ENCODE assay signal across 11 cellular contexts in the genomic region with DNA sequence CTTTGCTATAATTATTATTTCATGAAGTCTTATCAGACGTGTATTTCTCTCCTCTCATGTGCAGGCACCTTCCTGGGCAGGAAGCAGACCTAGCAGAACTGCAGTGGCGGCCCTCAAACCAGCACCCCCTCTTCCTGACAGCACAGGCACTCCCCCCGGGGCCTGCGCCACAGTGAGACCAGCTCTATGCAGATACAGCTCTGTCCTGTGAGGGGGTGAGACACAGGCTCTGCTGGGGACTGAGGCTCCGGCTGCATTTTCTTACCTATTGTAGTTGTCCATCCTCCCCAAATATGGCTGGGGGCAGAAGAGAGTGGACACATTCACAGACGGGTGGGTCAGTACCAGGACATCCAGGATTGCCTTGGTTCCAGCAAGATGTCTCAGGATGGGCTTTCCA. TPM values are rescaled to one million over a fixed set of nuclear protein-coding genes. Genes with fewer than 3 reads are reported as not detected.
DNase-seq lines count a peak whose midpoint lies in the region; ATAC-seq and TF ChIP-seq lines count a peak whose summit lies in the region.
"Had no signal": no experiment of that assay in that cellular context is flagged by ENCODE, and none has a peak within 500 bp of the region (broad histone marks: within the 10 kb centered on the region; RNA-seq: fewer than 3 reads in every experiment).

No MANE protein-coding gene starts in this region.

- no peak for TF ChIP-seq CTCF in esophagus squamous epithelium (IDR thresholded peaks at IDR 0.05)
- no peak for TF ChIP-seq CTCF in testis (IDR thresholded peaks at IDR 0.05)

- H3K36me3 ChIP-seq in esophagus squamous epithelium (peaks cover 0 to 29% (median 3%) of the 10 kb centered on the region in 3 donors), testis (ENCODE audit: low read depth, missing control alignments) (no peaks in the 10 kb centered on the region)

- no peaks in the 10 kb centered on the region for H3K9me3 Mint-ChIP-seq in activated naive CD4-positive, alpha-beta T cell treated with anti-CD3 and anti-CD28 coated beads, Interleukin-2, amount 10 ng/mL, durations not matched to agents 7 days and 5 days
- no peaks in the 10 kb centered on the region for H3K9me3 Mint-ChIP-seq in activated CD8-positive, alpha-beta memory T cell treated with anti-CD3 and anti-CD28 coated beads, Interleukin-2, amount 10 ng/mL, durations not matched to agents 7 days and 5 days (ENCODE audit: low read depth)
- H3K9me3 Mint-ChIP-seq in stimulated activated naive CD8-positive, alpha-beta T cell treated with anti-CD3 and anti-CD28 coated beads, Interleukin-15, Interleukin-2, amounts not matched to agents 100 ng/mL and 50 ng/mL, for 24 hours, result no peaks in the 10 kb centered on the region

- no peak for TF ChIP-seq POLR2A in esophagus squamous epithelium (IDR thresholded peaks at IDR 0.05)
- TF ChIP-seq POLR2A in testis (IDR thresholded peaks at IDR 0.05), result no peak

- peaks cover 67 to 100% (median 76%) of the 10 kb centered on the region in 3 donors for H3K4me1 ChIP-seq in esophagus squamous epithelium
- peaks cover 59% of the 10 kb centered on the region for H3K4me1 ChIP-seq in testis

- CTCF ChIA-PET in activated naive CD4-positive, alpha-beta T cell treated with anti-CD3 and anti-CD28 coated beads, Interleukin-2, amount 10 ng/mL, durations not matched to agents 7 days and 5 days (lab: Charles Lee), result interaction anchor here (17.5 to 25.1 kb wide), 2 partner anchors 17 to 33 kb away, joined by 257 to 753 read pairs; a partner anchor contains a TSS
- CTCF ChIA-PET in activated CD8-positive, alpha-beta memory T cell treated with anti-CD3 and anti-CD28 coated beads, Interleukin-2, amount 10 ng/mL, durations not matched to agents 7 days and 5 days (lab: Charles Lee), result interaction anchor here (0.6 to 25.1 kb wide), 5 partner anchors 8 to 269 kb away, joined by 3 to 859 read pairs (median 143); a partner anchor contains a TSS

- ATAC-seq in activated CD8-positive, alpha-beta memory T cell treated with anti-CD3 and anti-CD28 coated beads, Interleukin-2, amount 10 ng/mL, durations not matched to agents 7 days and 5 days, result no peak
- ATAC-seq in GM19452 (IDR thresholded peaks at IDR 0.05; ENCODE audit: unreplicated experiment), result no peak

- peak; percentile 68 for DNase-seq in activated naive CD4-positive, alpha-beta T cell treated with anti-CD3 and anti-CD28 coated beads, Interleukin-2, amount 10 ng/mL, durations not matched to agents 7 days and 5 days
- no peak for DNase-seq in activated naive CD4-positive, alpha-beta T cell treated with anti-CD3 and anti-CD28 coated beads, Interleukin-2, amount 50 U/mL, for 16 hours
- peak; percentile 80 for DNase-seq in activated CD8-positive, alpha-beta memory T cell treated with anti-CD3 and anti-CD28 coated beads, Interleukin-2, amount 10 ng/mL, durations not matched to agents 7 days and 5 days
- DNase-seq in esophagus squamous epithelium (lab: John Stamatoyannopoulos, UW), result no peak
- no peak for DNase-seq in testis
- DNase-seq in SW480 (ENCODE audit: low spot score), result no peak
- DNase-seq: GM23248, NCI-H345 had no signal

- H3K27me3 Mint-ChIP-seq in activated naive CD4-positive, alpha-beta T cell treated with anti-CD3 and anti-CD28 coated beads, Interleukin-2, amount 10 ng/mL, durations not matched to agents 7 days and 5 days, result peaks cover 15% of the 10 kb centered on the region
- no peaks in the 10 kb centered on the region for H3K27me3 Mint-ChIP-seq in activated CD8-positive, alpha-beta memory T cell treated with anti-CD3 and anti-CD28 coated beads, Interleukin-2, amount 10 ng/mL, durations not matched to agents 7 days and 5 days
- no peaks in the 10 kb centered on the region for H3K27me3 Mint-ChIP-seq in stimulated activated naive CD8-positive, alpha-beta T cell treated with anti-CD3 and anti-CD28 coated beads, Interleukin-15, Interleukin-2, amounts not matched to agents 100 ng/mL and 50 ng/mL, for 24 hours

- peak overlapping the region; percentile 98 for H3K4me3 Mint-ChIP-seq in activated naive CD4-positive, alpha-beta T cell treated with anti-CD3 and anti-CD28 coated beads, Interleukin-2, amount 10 ng/mL, durations not matched to agents 7 days and 5 days
- peak overlapping the region; percentile 89 for H3K4me3 Mint-ChIP-seq in activated CD8-positive, alpha-beta memory T cell treated with anti-CD3 and anti-CD28 coated beads, Interleukin-2, amount 10 ng/mL, durations not matched to agents 7 days and 5 days
- H3K4me3 Mint-ChIP-seq in stimulated activated naive CD8-positive, alpha-beta T cell treated with anti-CD3 and anti-CD28 coated beads, Interleukin-15, Interleukin-2, amounts not matched to agents 100 ng/mL and 50 ng/mL, for 24 hours, result peak overlapping the region; percentile 99

- peaks cover 97% of the 10 kb centered on the region for H3K36me3 Mint-ChIP-seq in activated naive CD4-positive, alpha-beta T cell treated with anti-CD3 and anti-CD28 coated beads, Interleukin-2, amount 10 ng/mL, durations not matched to agents 7 days and 5 days
- peaks cover 85% of the 10 kb centered on the region for H3K36me3 Mint-ChIP-seq in activated CD8-positive, alpha-beta memory T cell treated with anti-CD3 and anti-CD28 coated beads, Interleukin-2, amount 10 ng/mL, durations not matched to agents 7 days and 5 days
- peaks cover 82% of the 10 kb centered on the region for H3K36me3 Mint-ChIP-seq in stimulated activated naive CD8-positive, alpha-beta T cell treated with anti-CD3 and anti-CD28 coated beads, Interleukin-15, Interleukin-2, amounts not matched to agents 100 ng/mL and 50 ng/mL, for 24 hours (ENCODE audit: low read depth)

- H3K4me3 ChIP-seq in esophagus squamous epithelium, result peak overlapping the region in 2 of 4 donors; percentile 84 to 85
- H3K4me3 ChIP-seq in testis, result no peak overlapping the region
- H3K4me3 ChIP-seq: coronary artery, GM23248 had no signal

- 67 to 80% methylated on average over 1 of the region's 6 CpGs for WGBS in esophagus squamous epithelium, 2 donors
- 73 to 76% methylated on average over 6 of the region's 6 CpGs for WGBS in testis, 2 donors

- H3K27ac Mint-ChIP-seq in activated naive CD4-positive, alpha-beta T cell treated with anti-CD3 and anti-CD28 coated beads, Interleukin-2, amount 10 ng/mL, durations not matched to agents 7 days and 5 days, result peak overlapping the region; percentile 99
- H3K27ac Mint-ChIP-seq in activated CD8-positive, alpha-beta memory T cell treated with anti-CD3 and anti-CD28 coated beads, Interleukin-2, amount 10 ng/mL, durations not matched to agents 7 days and 5 days, result peak overlapping the region; percentile 100
- H3K27ac Mint-ChIP-seq in stimulated activated naive CD8-positive, alpha-beta T cell treated with anti-CD3 and anti-CD28 coated beads, Interleukin-15, Interleukin-2, amounts not matched to agents 100 ng/mL and 50 ng/mL, for 24 hours, result peak overlapping the region; percentile 100

- peak overlapping the region in 3 of 4 donors; percentile 60 to 97 (median 95) for H3K27ac ChIP-seq in esophagus squamous epithelium
- H3K27ac ChIP-seq in testis, result no peak overlapping the region
- H3K27ac ChIP-seq: GM23248 had no signal

- intact Hi-C loops in esophagus squamous epithelium (cut with DNase I) (no loop called here), testis (cut with DNase I; ENCODE audit: low total_unique reads) (no loop called here)

- H3K27me3 ChIP-seq in esophagus squamous epithelium (no peaks in the 10 kb centered on the region), testis (no peaks in the 10 kb centered on the region)

- H3K9me3 ChIP-seq in esophagus squamous epithelium, result no peaks in the 10 kb centered on the region
- no peaks in the 10 kb centered on the region for H3K9me3 ChIP-seq in testis

- peaks cover 46% of the 10 kb centered on the region for H3K4me1 Mint-ChIP-seq in activated naive CD4-positive, alpha-beta T cell treated with anti-CD3 and anti-CD28 coated beads, Interleukin-2, amount 10 ng/mL, durations not matched to agents 7 days and 5 days
- peaks cover 47% of the 10 kb centered on the region for H3K4me1 Mint-ChIP-seq in activated CD8-positive, alpha-beta memory T cell treated with anti-CD3 and anti-CD28 coated beads, Interleukin-2, amount 10 ng/mL, durations not matched to agents 7 days and 5 days
- peaks cover 67% of the 10 kb centered on the region for H3K4me1 Mint-ChIP-seq in stimulated activated naive CD8-positive, alpha-beta T cell treated with anti-CD3 and anti-CD28 coated beads, Interleukin-15, Interleukin-2, amounts not matched to agents 100 ng/mL and 50 ng/mL, for 24 hours (ENCODE audit: low read depth)

RNA-seq across cellular contexts. Expression of a gene that starts 5.0 kb away (rescaled TPM):
- 100 to 1,000 TPM; 266 to 369 TPM for total RNA-seq in activated CD8-positive, alpha-beta memory T cell treated with anti-CD3 and anti-CD28 coated beads, Interleukin-2, amount 10 ng/mL, durations not matched to agents 7 days and 5 days
- total RNA-seq in esophagus squamous epithelium, result 10 to 100 TPM in 1 of 4 donors, 1 to 10 TPM in 3; 3.1 to 11.1 (median 6.8) TPM
- 1 to 10 TPM; 1.3 to 3.7 TPM for total RNA-seq in testis
- polyA plus RNA-seq in testis (ENCODE audit: insufficient read depth, low read depth, low replicate concordance), result 5.8 TPM

RNA-seq across cellular contexts. Expression of a gene that starts 10.4 kb away (rescaled TPM):
- 100 to 1,000 TPM; 156 to 175 TPM for total RNA-seq in activated CD8-positive, alpha-beta memory T cell treated with anti-CD3 and anti-CD28 coated beads, Interleukin-2, amount 10 ng/mL, durations not matched to agents 7 days and 5 days
- total RNA-seq in esophagus squamous epithelium (10 to 100 TPM; 46.5 to 65.6 (median 52.3) TPM), testis (10 to 100 TPM; 19.1 to 27.1 TPM)
- 21.4 TPM for polyA plus RNA-seq in testis (ENCODE audit: insufficient read depth, low read depth, low replicate concordance)

RNA-seq across cellular contexts. Expression of a gene that starts 37.3 kb away (rescaled TPM):
- 10 to 100 TPM; 49.9 to 61.3 TPM for total RNA-seq in activated CD8-positive, alpha-beta memory T cell treated with anti-CD3 and anti-CD28 coated beads, Interleukin-2, amount 10 ng/mL, durations not matched to agents 7 days and 5 days
- total RNA-seq in esophagus squamous epithelium, result 10 to 100 TPM in 1 of 4 donors, 1 to 10 TPM in 3; 4.4 to 11.8 (median 4.9) TPM
- 10 to 100 TPM; 12.8 to 13.1 TPM for total RNA-seq in testis
- 25.7 TPM for polyA plus RNA-seq in testis (ENCODE audit: insufficient read depth, low read depth, low replicate concordance)

RNA-seq across cellular contexts. Expression of a gene that starts 39.0 kb away (rescaled TPM):
- 10 to 100 TPM; 15.6 to 17.8 TPM for total RNA-seq in activated CD8-positive, alpha-beta memory T cell treated with anti-CD3 and anti-CD28 coated beads, Interleukin-2, amount 10 ng/mL, durations not matched to agents 7 days and 5 days
- 1 to 10 TPM in 2 of 4 donors, under 1 TPM in 2; 0.15 to 3.2 (median 1.2) TPM for total RNA-seq in esophagus squamous epithelium
- 10 to 100 TPM; 21.0 to 28.8 TPM for total RNA-seq in testis
- polyA plus RNA-seq in testis (ENCODE audit: insufficient read depth, low read depth, low replicate concordance), result 14.9 TPM

Comparison
In these comparisons a context has a peak if more than half of its experiments do, and no peak if none do; other contexts are left out.
1. DNase-seq: peak in activated naive CD4-positive, alpha-beta T cell treated with anti-CD3 and anti-CD28 coated beads, Interleukin-2, amount 10 ng/mL, durations not matched to agents 7 days and 5 days (single experiment) and activated CD8-positive, alpha-beta memory T cell treated with anti-CD3 and anti-CD28 coated beads, Interleukin-2, amount 10 ng/mL, durations not matched to agents 7 days and 5 days (single experiment); none in activated naive CD4-positive, alpha-beta T cell treated with anti-CD3 and anti-CD28 coated beads, Interleukin-2, amount 50 U/mL, for 16 hours (single experiment), esophagus squamous epithelium (single experiment), testis (single experiment) and SW480 (single experiment).
2. H3K27ac ChIP-seq: peak in esophagus squamous epithelium (3 of 4); none in testis (0 of 2).
3. RNA of a gene that starts 5.0 kb away (total RNA-seq): 266 to 369 TPM in activated CD8-positive, alpha-beta memory T cell treated with anti-CD3 and anti-CD28 coated beads, Interleukin-2, amount 10 ng/mL, durations not matched to agents 7 days and 5 days; 3.1 to 11.1 TPM in esophagus squamous epithelium and 1.3 to 3.7 TPM in testis; every median in the first group is over 10 times any median in the second.
4. Peak in every context shown above with its lines, with median percentiles within 50 percentile points of each other: H3K27ac Mint-ChIP-seq and H3K4me3 Mint-ChIP-seq.